23 cellular contexts compared by ENCODE assay signal in genomic region chr2:9071584-9072124, GRCh38.
DNase-seq lines count a peak whose midpoint lies in the region; ATAC-seq, FAIRE-seq and TF ChIP-seq lines count a peak whose summit lies in the region.
"Had no signal": no experiment of that assay in that cellular context is flagged by ENCODE, and none has a peak within 500 bp of the region (broad histone marks: within the 10 kb centered on the region; RNA-seq: fewer than 3 reads in every experiment).

No MANE protein-coding gene starts in this region.

- no peaks in the 10 kb centered on the region for H3K9me3 ChIP-seq in astrocyte (ENCODE audit: insufficient read depth, low read depth, low read length)
- H3K9me3 ChIP-seq in keratinocyte (ENCODE audit: control insufficient read depth, low read depth, low read length), result peaks cover 2% of the 10 kb centered on the region
- H3K9me3 ChIP-seq in T-helper 17 cell (ENCODE audit: control insufficient read depth, low read length, poor library complexity, severe bottlenecking), result no peaks in the 10 kb centered on the region
- peaks cover 3 to 31% (median 27%) of the 10 kb centered on the region in 8 donors for H3K9me3 ChIP-seq in spleen
- H3K9me3 ChIP-seq: thyroid gland had no signal

- H3K79me2 ChIP-seq in astrocyte (ENCODE audit: insufficient read depth, low read length) (no peaks in the 10 kb centered on the region), keratinocyte (ENCODE audit: control insufficient read depth, insufficient read depth, low read length) (no peaks in the 10 kb centered on the region)

- CTCF ChIA-PET in Calu3 (lab: Charles Lee), result interaction anchor here (0.7 to 0.8 kb wide), 2 partner anchors 38 to 1799 kb away, joined by 3 to 6 read pairs; no protein-coding TSS in a partner anchor

- H3K27ac Mint-ChIP-seq in Calu3 (ENCODE audit: unreplicated experiment) (peak overlapping the region; percentile 58), astrocyte (ENCODE audit: unreplicated experiment) (no peak overlapping the region), T-helper 17 cell (no peak overlapping the region)
- H3K27ac Mint-ChIP-seq: activated naive CD4-positive, alpha-beta T cell treated with anti-CD3 and anti-CD28 coated beads, Interleukin-2, amount 10 ng/mL, durations not matched to agents 7 days and 5 days; activated T-helper 1 cell treated with anti-CD3 and anti-CD28 coated beads, Interleukin-12 subunit alpha, Interleukin-12 subunit beta, Interleukin-2, Interleukin-4 antibody, amounts not matched to agents 30 ng/mL and 10 ng/mL and 1 ng/mL, durations not matched to agents 14 hours and 24 hours and 36 hours; IgD-negative memory B cell; naive thymus-derived CD4-positive, alpha-beta T cell had no signal

- DNase-seq in Calu3 (no peak), HPDE6-E6E7 (ENCODE audit: extremely low spot score) (peak; percentile 35), astrocyte (ENCODE audit: low read depth) (no peak), keratinocyte (ENCODE audit: low read depth, low spot score) (no peak), T-helper 17 cell (no peak), spleen (no peak)
- DNase-seq in activated effector memory CD4-positive, alpha-beta T cell treated with anti-CD3 and anti-CD28 coated beads, Interleukin-2, amount 50 U/mL, for 16 hours, result no peak
- DNase-seq: activated CD4-positive, CD25-positive, alpha-beta regulatory T cell; activated naive CD4-positive, alpha-beta T cell treated with anti-CD3 and anti-CD28 coated beads, Interleukin-2, amount 10 ng/mL, durations not matched to agents 7 days and 5 days; amniotic stem cell; left ventricle myocardium superior; midbrain; naive thymus-derived CD4-positive, alpha-beta T cell; NCI-H1092 treated with DMSO at 0.1 percent for 48 hours; NCI-H187 treated with DMSO at 0.1 percent for 48 hours; NCI-H524 treated with DMSO at 0.1 percent for 48 hours; SHP77 treated with DMSO at 0.1 percent for 48 hours; thyroid gland had no signal

- H3K4me3 Mint-ChIP-seq in Calu3 (ENCODE audit: low read depth, unreplicated experiment), result peak overlapping the region; percentile 0
- H3K4me3 Mint-ChIP-seq in astrocyte (ENCODE audit: unreplicated experiment), result no peak overlapping the region
- no peak overlapping the region for H3K4me3 Mint-ChIP-seq in T-helper 17 cell
- H3K4me3 Mint-ChIP-seq: activated naive CD4-positive, alpha-beta T cell treated with anti-CD3 and anti-CD28 coated beads, Interleukin-2, amount 10 ng/mL, durations not matched to agents 7 days and 5 days; activated T-helper 1 cell treated with anti-CD3 and anti-CD28 coated beads, Interleukin-12 subunit alpha, Interleukin-12 subunit beta, Interleukin-2, Interleukin-4 antibody, amounts not matched to agents 30 ng/mL and 10 ng/mL and 1 ng/mL, durations not matched to agents 14 hours and 24 hours and 36 hours; naive thymus-derived CD4-positive, alpha-beta T cell had no signal

- TF ChIP-seq CTCF in Calu3 (IDR thresholded peaks at IDR 0.05; ENCODE audit: unreplicated experiment) (no peak), astrocyte (IDR thresholded peaks at IDR 0.05; ENCODE audit: insufficient read depth, low read depth, low read length) (no peak), keratinocyte (optimal IDR thresholded peaks at IDR 0.05 in 1 of 3, IDR thresholded peaks at IDR 0.05 in 1 of 3, conservative IDR thresholded peaks at IDR 0.05 in 1 of 3; ENCODE audit: extremely low read depth in 1 of 3, insufficient read depth in 2 of 3, low read length in 3 of 3) (no peak), spleen (IDR thresholded peaks at IDR 0.05 in 8 of 11, conservative IDR thresholded peaks at IDR 0.05 in 3 of 11) (no peak)

- H3K9ac ChIP-seq in astrocyte (ENCODE audit: low read length), result no peak overlapping the region
- no peak overlapping the region for H3K9ac ChIP-seq in keratinocyte (ENCODE audit: control insufficient read depth, extremely low read depth, insufficient read depth, low read length)

- intact Hi-C loops in Calu3 (cut with micrococcal nuclease; ENCODE audit: unreplicated experiment), result no loop called here
- intact Hi-C loops in spleen (cut with DNase I; ENCODE audit: low total_unique reads), result no loop called here

- no peaks in the 10 kb centered on the region for H3K9me1 ChIP-seq in keratinocyte (ENCODE audit: control insufficient read depth, extremely low read depth, insufficient read depth, low read length)

- H3K27ac ChIP-seq in astrocyte (ENCODE audit: low read depth, low read length), result no peak overlapping the region
- H3K27ac ChIP-seq in keratinocyte (ENCODE audit: control insufficient read depth, insufficient read depth, low read length), result peak overlapping the region; percentile 64
- H3K27ac ChIP-seq in spleen, result no peak overlapping the region
- H3K27ac ChIP-seq: cardiac muscle cell, thyroid gland had no signal

- H3K27me3 Mint-ChIP-seq in Calu3 (ENCODE audit: unreplicated experiment) (no peaks in the 10 kb centered on the region), astrocyte (ENCODE audit: low read depth, unreplicated experiment) (no peaks in the 10 kb centered on the region), T-helper 17 cell (peaks cover 21% of the 10 kb centered on the region)

- no peak for ATAC-seq in T-helper 17 cell
- ATAC-seq: left ventricle myocardium superior; naive thymus-derived CD4-positive, alpha-beta T cell had no signal

- H3K36me3 Mint-ChIP-seq in Calu3 (ENCODE audit: insufficient read depth, unreplicated experiment), result peaks cover 5% of the 10 kb centered on the region
- no peaks in the 10 kb centered on the region for H3K36me3 Mint-ChIP-seq in astrocyte (ENCODE audit: low read depth, unreplicated experiment)
- H3K36me3 Mint-ChIP-seq in T-helper 17 cell (ENCODE audit: low read depth), result peaks cover 2% of the 10 kb centered on the region
- H3K36me3 Mint-ChIP-seq: activated naive CD4-positive, alpha-beta T cell treated with anti-CD3 and anti-CD28 coated beads, Interleukin-2, amount 10 ng/mL, durations not matched to agents 7 days and 5 days; IgD-negative memory B cell had no signal

- peaks cover 5% of the 10 kb centered on the region for H3K9me3 Mint-ChIP-seq in Calu3 (ENCODE audit: low read depth, unreplicated experiment)
- H3K9me3 Mint-ChIP-seq in astrocyte (ENCODE audit: unreplicated experiment), result peaks cover 16% of the 10 kb centered on the region

- TF ChIP-seq POLR2A in spleen (IDR thresholded peaks at IDR 0.05), result no peak

- H3K27me3 ChIP-seq in astrocyte (ENCODE audit: insufficient read depth, low read length) (no peaks in the 10 kb centered on the region), keratinocyte (ENCODE audit: control insufficient read depth, extremely low read depth, insufficient read depth, low read length) (no peaks in the 10 kb centered on the region), spleen (replicated peaks in 1 of 7) (peaks cover 0 to 10% (median 0%) of the 10 kb centered on the region in 7 donors)
- H3K27me3 ChIP-seq: cardiac muscle cell, stomach, thyroid gland had no signal

- dilution Hi-C loops in keratinocyte (cut with MboI; ENCODE audit: extremely low pct_ligation_motif_present, low sequenced_read_pairs), result no loop called here

- H3K4me1 ChIP-seq in astrocyte (ENCODE audit: insufficient read depth, low read length) (peaks cover 5% of the 10 kb centered on the region), keratinocyte (ENCODE audit: control insufficient read depth, extremely low read depth, insufficient read depth, low read length) (peaks cover 29% of the 10 kb centered on the region), spleen (no peaks in the 10 kb centered on the region)
- H3K4me1 ChIP-seq: stomach, thyroid gland had no signal

- H3K36me3 ChIP-seq in astrocyte (ENCODE audit: insufficient read depth, low read length), result no peaks in the 10 kb centered on the region
- no peaks in the 10 kb centered on the region for H3K36me3 ChIP-seq in keratinocyte (ENCODE audit: control insufficient read depth in 2 of 2, extremely low read depth in 1 of 2, insufficient read depth in 2 of 2, low read length in 2 of 2)
- no peaks in the 10 kb centered on the region for H3K36me3 ChIP-seq in spleen
- H3K36me3 ChIP-seq: cardiac muscle cell, stomach, thyroid gland had no signal

- BruUV-seq in Calu3 (replicated peaks; lab: Mats Ljungman, UMichigan), result no TSS peak

- H3K4me3 ChIP-seq in astrocyte (ENCODE audit: insufficient read depth, low read depth, low read length), result no peak overlapping the region
- H3K4me3 ChIP-seq in keratinocyte (ENCODE audit: control insufficient read depth in 2 of 3, extremely low read depth in 1 of 3, insufficient read depth in 2 of 3, low read depth in 1 of 3, low read length in 3 of 3), result no peak overlapping the region
- no peak overlapping the region for H3K4me3 ChIP-seq in spleen
- H3K4me3 ChIP-seq: cardiac muscle cell, stomach, thyroid gland had no signal

- H3K4me2 ChIP-seq in astrocyte (ENCODE audit: low read length), result peak overlapping the region; percentile 8
- H3K4me2 ChIP-seq in keratinocyte (ENCODE audit: control insufficient read depth, extremely low read depth, insufficient read depth, low read depth, low read length), result peak overlapping the region; percentile 35

- 81 to 89% (median 88%) methylated on average over 6 of the region's 6 CpGs for WGBS in spleen, 5 donors

- no peak for FAIRE-seq in astrocyte (lab: Jason Lieb, UNC)
- peak; percentile 74 for FAIRE-seq in keratinocyte (lab: Jason Lieb, UNC)
- FAIRE-seq: GM18507 had no signal

- no peak overlapping the region for H2AFZ ChIP-seq in astrocyte (ENCODE audit: low read depth, low read length)
- H2AFZ ChIP-seq in keratinocyte (ENCODE audit: control insufficient read depth, low read length), result no peak overlapping the region

- H3K4me1 Mint-ChIP-seq in Calu3 (ENCODE audit: low read depth, unreplicated experiment), result peaks cover 18% of the 10 kb centered on the region
- H3K4me1 Mint-ChIP-seq in astrocyte (ENCODE audit: low read depth, unreplicated experiment), result peaks cover 9% of the 10 kb centered on the region
- H3K4me1 Mint-ChIP-seq in T-helper 17 cell, result no peaks in the 10 kb centered on the region
- H3K4me1 Mint-ChIP-seq: activated naive CD4-positive, alpha-beta T cell treated with anti-CD3 and anti-CD28 coated beads, Interleukin-2, amount 10 ng/mL, durations not matched to agents 7 days and 5 days; IgD-negative memory B cell; naive thymus-derived CD4-positive, alpha-beta T cell had no signal

- H4K20me1 ChIP-seq in astrocyte (ENCODE audit: insufficient read depth, low read length) (no peaks in the 10 kb centered on the region), keratinocyte (ENCODE audit: control insufficient read depth, extremely low read depth, insufficient read depth, low read length) (no peaks in the 10 kb centered on the region)
